Comparison of ENCODE assay signal across 12 cellular contexts in the genomic region with DNA sequence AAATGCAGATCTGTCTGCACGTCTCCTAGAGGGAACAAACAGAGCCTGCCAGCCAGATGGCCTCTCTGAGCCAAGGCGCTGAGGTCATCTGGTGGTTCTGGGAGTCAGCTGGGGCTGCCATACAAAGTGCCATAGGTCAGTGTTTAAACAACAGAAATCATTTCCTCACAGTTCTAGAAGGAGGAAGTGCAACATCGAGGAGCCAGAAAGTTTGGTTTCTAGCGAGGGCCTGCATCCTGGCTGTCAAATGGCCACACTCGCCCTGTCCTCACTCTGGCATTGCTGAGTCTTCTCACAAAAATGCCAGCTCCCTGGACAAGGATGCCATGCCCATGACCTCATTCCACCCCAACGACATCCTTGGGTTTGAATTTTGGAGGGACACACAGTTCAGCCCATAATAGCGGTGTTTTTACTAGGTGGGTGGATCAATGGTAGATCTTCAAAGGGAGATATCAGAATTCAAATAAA. TPM values are rescaled to one million over a fixed set of nuclear protein-coding genes. Genes with fewer than 3 reads are reported as not detected.
DNase-seq lines count a peak whose midpoint lies in the region; ATAC-seq, FAIRE-seq and TF ChIP-seq lines count a peak whose summit lies in the region.
"Had no signal": no experiment of that assay in that cellular context is flagged by ENCODE, and none has a peak within 500 bp of the region (broad histone marks: within the 10 kb centered on the region; RNA-seq: fewer than 3 reads in every experiment).

No MANE protein-coding gene starts in this region.

- no peak overlapping the region for H3K4me3 Mint-ChIP-seq in CD4-positive, alpha-beta T cell
- H3K4me3 Mint-ChIP-seq: nephron, type B pancreatic cell had no signal

- ATAC-seq in CD4-positive, alpha-beta T cell (ENCODE audit: poor library complexity) = no peak

- no peaks in the 10 kb centered on the region for H3K36me3 Mint-ChIP-seq in CD4-positive, alpha-beta T cell (ENCODE audit: low read depth)
- H3K36me3 Mint-ChIP-seq: type B pancreatic cell had no signal

- no peak overlapping the region for H3K4me2 ChIP-seq in mesendoderm (ENCODE audit: low read length)

- H3K27ac Mint-ChIP-seq in CD4-positive, alpha-beta T cell = no peak overlapping the region
- H3K27ac Mint-ChIP-seq: nephron, type B pancreatic cell had no signal

- TF ChIP-seq POLR2A in stomach (IDR thresholded peaks at IDR 0.05) (no peak), GM12892 (IDR thresholded peaks at IDR 0.05; ENCODE audit: low read depth, low read length) (no peak)

- in situ Hi-C loops in astrocyte of the spinal cord (cut with HindIII; ENCODE audit: low sequenced_read_pairs) = no loop called here

- no peaks in the 10 kb centered on the region for H3K27me3 Mint-ChIP-seq in CD4-positive, alpha-beta T cell

- H3K23ac ChIP-seq in mesendoderm (ENCODE audit: low read length) = no peak overlapping the region

- FAIRE-seq in GM12892 (lab: Jason Lieb, UNC) = no peak

- POLR2A ChIA-PET in CD4-positive, alpha-beta T cell (lab: Charles Lee) = no interaction called here

- H2BK15ac ChIP-seq in mesendoderm (replicated peaks; ENCODE audit: low read depth) = no peak overlapping the region

- intact Hi-C loops in stomach (cut with DNase I; ENCODE audit: low total_unique reads) = no loop called here
- intact Hi-C loops in CD4-positive, alpha-beta T cell (cut with DNase I, micrococcal nuclease) = no loop called here

- no CpG with 5 or more reads among the region's 7 CpGs for WGBS in mesendoderm (ENCODE audit: extremely low coverage, insufficient coverage, low lambda C conversion rate)
- WGBS in stomach, 5 donors = 32 to 49% (median 43%) methylated on average over 6 to 7 of the region's 7 CpGs

- H3K4ac ChIP-seq in mesendoderm (ENCODE audit: low read depth, low read length) = no peak overlapping the region

- no peaks in the 10 kb centered on the region for H3K79me2 ChIP-seq in mesendoderm (ENCODE audit: control insufficient read depth, insufficient read depth, low read length)

- H3K9me3 ChIP-seq in BE2C (no peaks in the 10 kb centered on the region), stomach (no peaks in the 10 kb centered on the region)
- no peaks in the 10 kb centered on the region for H3K9me3 ChIP-seq in CD4-positive, alpha-beta T cell (ENCODE audit: control insufficient read depth, low read length)

- H3K27ac ChIP-seq in mesendoderm (ENCODE audit: low read depth, low read length) (no peak overlapping the region), stomach (no peak overlapping the region)
- no peak overlapping the region for H3K27ac ChIP-seq in CD4-positive, alpha-beta T cell (ENCODE audit: low read depth, low read length)

- H3K4me1 ChIP-seq in BE2C (peaks cover 15% of the 10 kb centered on the region), mesendoderm (ENCODE audit: control insufficient read depth, low read depth, low read length) (no peaks in the 10 kb centered on the region), stomach (no peaks in the 10 kb centered on the region)

- H2AK5ac ChIP-seq in mesendoderm (ENCODE audit: low read length) = no peak overlapping the region

- TF ChIP-seq CTCF in BE2C (IDR thresholded peaks at IDR 0.05; ENCODE audit: low read depth, low read length) (peak; percentile 14; the same call in 1 of the 2 replicates), astrocyte of the spinal cord (IDR thresholded peaks at IDR 0.05; ENCODE audit: low read depth, low read length) (no peak), stomach (IDR thresholded peaks at IDR 0.05) (no peak)
- no peak for TF ChIP-seq CTCF in CD4-positive, alpha-beta T cell (IDR thresholded peaks at IDR 0.05)

- no peak overlapping the region for H4K5ac ChIP-seq in mesendoderm (ENCODE audit: low read length)

- no peak overlapping the region for H2BK5ac ChIP-seq in mesendoderm (ENCODE audit: low read length)

- no peaks in the 10 kb centered on the region for H3K9me3 Mint-ChIP-seq in CD4-positive, alpha-beta T cell
- H3K9me3 Mint-ChIP-seq: nephron, type B pancreatic cell had no signal

- CTCF ChIA-PET in CD4-positive, alpha-beta T cell (lab: Charles Lee) = interaction anchor here (0.6 kb wide), 1 partner anchor 30 kb away, joined by 3 read pairs; no protein-coding TSS in a partner anchor

- H3K27me3 ChIP-seq in BE2C = no peaks in the 10 kb centered on the region
- no peaks in the 10 kb centered on the region for H3K27me3 ChIP-seq in mesendoderm (ENCODE audit: insufficient read depth, low read length, poor library complexity)
- no peaks in the 10 kb centered on the region for H3K27me3 ChIP-seq in stomach
- no peaks in the 10 kb centered on the region for H3K27me3 ChIP-seq in CD4-positive, alpha-beta T cell (ENCODE audit: control insufficient read depth, insufficient read depth, low read length)

- no peak for TF ChIP-seq EP300 in stomach (IDR thresholded peaks at IDR 0.05)

- H3K4me1 Mint-ChIP-seq in CD4-positive, alpha-beta T cell (ENCODE audit: low read depth) = no peaks in the 10 kb centered on the region
- H3K4me1 Mint-ChIP-seq: nephron had no signal

- H3K79me1 ChIP-seq in mesendoderm (ENCODE audit: low read length) = no peaks in the 10 kb centered on the region

- no peak overlapping the region for H4K8ac ChIP-seq in mesendoderm (ENCODE audit: low read depth, low read length)

- H3K36me3 ChIP-seq in BE2C = peaks cover 24% of the 10 kb centered on the region
- no peaks in the 10 kb centered on the region for H3K36me3 ChIP-seq in mesendoderm (ENCODE audit: control insufficient read depth, insufficient read depth, low read length)
- no peaks in the 10 kb centered on the region for H3K36me3 ChIP-seq in stomach

- H3K56ac ChIP-seq in mesendoderm (ENCODE audit: low read length) = no peak overlapping the region

- H3K9ac ChIP-seq in mesendoderm (ENCODE audit: low read length) = no peak overlapping the region

- H2BK120ac ChIP-seq in mesendoderm (ENCODE audit: low read depth, low read length) = no peak overlapping the region

- no peak overlapping the region for H3K4me3 ChIP-seq in BE2C (ENCODE audit: low read depth, low read length)
- H3K4me3 ChIP-seq in astrocyte of the spinal cord (ENCODE audit: low read depth, low read length) = no peak overlapping the region
- H3K4me3 ChIP-seq in mesendoderm (ENCODE audit: low read length) = no peak overlapping the region
- H3K4me3 ChIP-seq in stomach = no peak overlapping the region

- no peak overlapping the region for H3K18ac ChIP-seq in mesendoderm (ENCODE audit: low read length)

- DNase-seq in BE2C (peak; percentile 65), M059J (ENCODE audit: low read depth) (peak; percentile 94), astrocyte of the spinal cord (ENCODE audit: low read depth, low spot score) (peak; percentile 22), mesendoderm (peak; percentile 65), stomach (no peak), GM12892 (ENCODE audit: insufficient read length) (no peak), foreskin melanocyte (no peak)
- no peak for DNase-seq in CD4-positive, alpha-beta T cell
- DNase-seq: activated CD8-positive, alpha-beta memory T cell treated with anti-CD3 and anti-CD28 coated beads, Interleukin-2, amount 50 U/mL, for 4 hours; NCI-H187 had no signal

RNA-seq across cellular contexts. Expression of a gene that starts 59.6 kb away (rescaled TPM):
- 34.6 TPM for polyA plus RNA-seq in BE2C (2012; ENCODE audit: insufficient read depth, insufficient read length, low read depth)
- total RNA-seq in M059J (2014; rRNA removed; shearing (Covaris generic)) = not detected in 2 replicates
- 0.07 TPM for polyA plus RNA-seq in mesendoderm (2013, experiment 1 of 2)
- polyA plus RNA-seq in mesendoderm (2013, experiment 2 of 2) = 0.08 TPM
- 1 to 10 TPM in 1 of 5 donors, under 1 TPM in 1, not detected in 3; 0.29 to 3.3 TPM for total RNA-seq in stomach
- under 1 TPM in 1 of 3 donors, not detected in 2; 0.61 TPM for polyA plus RNA-seq in stomach
- polyA plus RNA-seq in GM12892 (2012; ENCODE audit: missing spikeins) = not detected
- under 1 TPM; 0.14 to 0.22 TPM for total RNA-seq in CD4-positive, alpha-beta T cell

Comparison
In these comparisons a context has a peak if more than half of its experiments do, and no peak if none do; other contexts are left out.
1. DNase-seq: peak in BE2C (single experiment), M059J (single experiment), astrocyte of the spinal cord (single experiment) and mesendoderm (single experiment); none in stomach (single experiment), GM12892 (single experiment), CD4-positive, alpha-beta T cell (0 of 10) and foreskin melanocyte (single experiment).